In the genomic region with DNA sequence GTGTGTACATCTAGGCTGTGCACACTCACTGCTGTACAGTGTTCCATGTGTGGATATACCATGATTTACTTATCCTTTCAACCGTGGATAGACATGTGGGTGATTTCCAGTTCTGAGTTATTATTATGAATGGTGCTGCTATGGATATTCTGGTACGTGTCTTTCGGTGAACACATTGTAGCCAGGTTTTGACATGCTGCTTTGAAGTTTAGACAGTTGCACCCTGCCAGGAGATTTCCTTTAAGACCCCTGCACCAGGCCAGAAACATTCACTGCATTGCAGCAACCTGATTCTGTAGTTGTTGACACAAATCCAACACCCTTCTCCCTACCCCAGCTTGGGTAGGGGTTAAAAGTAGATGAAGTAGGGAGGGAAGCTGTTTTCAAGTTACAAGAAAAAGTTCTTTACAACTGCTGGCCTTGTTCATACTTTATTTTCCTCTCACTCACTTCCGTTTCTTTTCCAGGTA, we compare ENCODE assay signal across 7 cellular contexts. TPM values are rescaled to one million over a fixed set of nuclear protein-coding genes. Genes with fewer than 3 reads are reported as not detected.
DNase-seq lines count a peak whose midpoint lies in the region; ATAC-seq lines count a peak whose summit lies in the region.

No MANE protein-coding gene starts in this region.

- no peaks in the 10 kb centered on the region for H3K9me3 ChIP-seq in adipocyte (ENCODE audit: control insufficient read depth, low read length)
- H3K9me3 ChIP-seq in skeletal muscle satellite cell (replicated peaks; ENCODE audit: low read length), result no peaks in the 10 kb centered on the region

- ATAC-seq in GM19397 (IDR thresholded peaks at IDR 0.05; ENCODE audit: unreplicated experiment), result peak; percentile 16
- peak; percentile 16 for ATAC-seq in HG02981 (IDR thresholded peaks at IDR 0.05; ENCODE audit: unreplicated experiment)

- DNase-seq in adipocyte (ENCODE audit: low read depth) (no peak), GDM1 (lab: John Stamatoyannopoulos, UW) (no peak), amniotic stem cell (lab: John Stamatoyannopoulos, UW) (no peak)
- no peak for DNase-seq in stimulated activated CD4-positive, alpha-beta T cell treated with anti-CD3 and anti-CD28 coated beads, Interleukin-4, amount 100 ng/mL, for 4 hours

- H3K4me1 ChIP-seq in adipocyte (ENCODE audit: control insufficient read depth, insufficient read depth, low read length), result peaks cover 28% of the 10 kb centered on the region
- H3K4me1 ChIP-seq in skeletal muscle satellite cell (ENCODE audit: control insufficient read depth, insufficient read depth, low read length), result peaks cover 35% of the 10 kb centered on the region

- H3K4me2 ChIP-seq in skeletal muscle satellite cell (ENCODE audit: low read length), result peak overlapping the region; percentile 44

- H3K9ac ChIP-seq in adipocyte (ENCODE audit: low read length) (no peak overlapping the region), skeletal muscle satellite cell (ENCODE audit: low read depth, low read length) (no peak overlapping the region)

- H3K27me3 ChIP-seq in adipocyte (replicated peaks; ENCODE audit: control insufficient read depth, insufficient read depth, low read length), result no peaks in the 10 kb centered on the region
- no peaks in the 10 kb centered on the region for H3K27me3 ChIP-seq in skeletal muscle satellite cell (ENCODE audit: control insufficient read depth, insufficient read depth, low read length)

- H3K4me3 ChIP-seq in adipocyte (ENCODE audit: low read length) (peak overlapping the region; percentile 53), skeletal muscle satellite cell (ENCODE audit: low read length) (peak overlapping the region; percentile 30)

- H3K36me3 ChIP-seq in adipocyte (ENCODE audit: control insufficient read depth, insufficient read depth, low read length, severe bottlenecking), result no peaks in the 10 kb centered on the region
- H3K36me3 ChIP-seq in skeletal muscle satellite cell (ENCODE audit: insufficient read depth, low read length), result no peaks in the 10 kb centered on the region

RNA-seq across cellular contexts. Expression of gene LTA4H, which starts 11.8 kb away (rescaled TPM):
- 41.9 and 54.5 TPM in 2 replicates for total RNA-seq in skeletal muscle satellite cell (2012; rRNA removed)

RNA-seq across cellular contexts. Expression of gene HAL, which starts 51.0 kb away (rescaled TPM):
- total RNA-seq in skeletal muscle satellite cell (2012; rRNA removed), result under 0.01 TPM in 1 of 2 replicates, not detected in the other
